16 cellular contexts compared by ENCODE assay signal in genomic region chr6:121984956-121985355, GRCh38.
"Had no signal": no experiment of that assay in that cellular context is flagged by ENCODE, and none has a peak within 500 bp of the region (broad histone marks: within the 10 kb centered on the region; RNA-seq: fewer than 3 reads in every experiment).

No MANE protein-coding gene starts in this region.

- H3K27ac ChIP-seq: colonic mucosa, epithelial cell of prostate, esophagus muscularis mucosa, gastroesophageal sphincter, right lobe of liver, tibial artery had no signal

- H3K9me3 ChIP-seq: colonic mucosa, gastroesophageal sphincter, right lobe of liver, tibial artery had no signal

- H3K4me3 Mint-ChIP-seq: naive thymus-derived CD4-positive, alpha-beta T cell; nephron progenitor cell; stimulated activated memory B cell treated with anti-CD40 and anti-IgM and Interleukin-4, amounts not matched to agents 10 μg/mL and 1 μg/mL and 100 μg/mL, for 72 hours; stimulated activated naive CD8-positive, alpha-beta T cell treated with anti-CD3 and anti-CD28 coated beads, Interleukin-15, Interleukin-2, amounts not matched to agents 100 ng/mL and 50 ng/mL, for 24 hours had no signal

- H3K36me3 ChIP-seq: colonic mucosa, esophagus muscularis mucosa, gastroesophageal sphincter, right lobe of liver, tibial artery had no signal

- H3K27me3 Mint-ChIP-seq: stimulated activated memory B cell treated with anti-CD40 and anti-IgM and Interleukin-4, amounts not matched to agents 10 μg/mL and 1 μg/mL and 100 μg/mL, for 72 hours; stimulated activated naive CD8-positive, alpha-beta T cell treated with anti-CD3 and anti-CD28 coated beads, Interleukin-15, Interleukin-2, amounts not matched to agents 100 ng/mL and 50 ng/mL, for 24 hours had no signal

- H3K4me1 ChIP-seq: colonic mucosa, esophagus muscularis mucosa, gastroesophageal sphincter, right lobe of liver, tibial artery had no signal

- H3K4me3 ChIP-seq: colonic mucosa, esophagus muscularis mucosa, gastroesophageal sphincter, right lobe of liver, tibial artery had no signal

- H3K27me3 ChIP-seq: colonic mucosa, esophagus muscularis mucosa, gastroesophageal sphincter, right lobe of liver, tibial artery had no signal

- DNase-seq: colonic mucosa; effector memory CD4-positive, alpha-beta T cell; glutamatergic neuron; kidney; left colon; naive thymus-derived CD4-positive, alpha-beta T cell; nephron progenitor cell; right lobe of liver; stimulated activated CD4-positive, alpha-beta T cell treated with anti-CD3 and anti-CD28 coated beads, Interleukin-4, amount 100 ng/mL, for 1 hour; stimulated activated CD8-positive, alpha-beta memory T cell treated with anti-CD3 and anti-CD28 coated beads, Interleukin-4, amount 100 ng/mL, for 48 hours; tibial artery had no signal

- ATAC-seq: gastroesophageal sphincter; left colon; naive thymus-derived CD4-positive, alpha-beta T cell; right lobe of liver; stimulated activated memory B cell treated with anti-CD40 and anti-IgM and Interleukin-4, amounts not matched to agents 10 μg/mL and 1 μg/mL and 100 μg/mL, for 72 hours had no signal

- H3K4me1 Mint-ChIP-seq: naive thymus-derived CD4-positive, alpha-beta T cell; nephron progenitor cell; stimulated activated memory B cell treated with anti-CD40 and anti-IgM and Interleukin-4, amounts not matched to agents 10 μg/mL and 1 μg/mL and 100 μg/mL, for 72 hours had no signal

- H3K36me3 Mint-ChIP-seq: stimulated activated memory B cell treated with anti-CD40 and anti-IgM and Interleukin-4, amounts not matched to agents 10 μg/mL and 1 μg/mL and 100 μg/mL, for 72 hours had no signal

- H3K27ac Mint-ChIP-seq: naive thymus-derived CD4-positive, alpha-beta T cell; nephron progenitor cell; stimulated activated memory B cell treated with anti-CD40 and anti-IgM and Interleukin-4, amounts not matched to agents 10 μg/mL and 1 μg/mL and 100 μg/mL, for 72 hours; stimulated activated naive CD8-positive, alpha-beta T cell treated with anti-CD3 and anti-CD28 coated beads, Interleukin-15, Interleukin-2, amounts not matched to agents 100 ng/mL and 50 ng/mL, for 24 hours had no signal
